Comparison of ENCODE assay signal across 9 cellular contexts in genomic region chr6:105879902-105880547, GRCh38.
DNase-seq lines count a peak whose midpoint lies in the region; ATAC-seq, FAIRE-seq and TF ChIP-seq lines count a peak whose summit lies in the region.
"Had no signal": no experiment of that assay in that cellular context is flagged by ENCODE, and none has a peak within 500 bp of the region (broad histone marks: within the 10 kb centered on the region; RNA-seq: fewer than 3 reads in every experiment).

No MANE protein-coding gene starts in this region.

- no peak for DNase-seq in activated CD8-positive, alpha-beta memory T cell treated with anti-CD3 and anti-CD28 coated beads, Interleukin-2, amount 10 ng/mL, durations not matched to agents 7 days and 5 days
- no peak for DNase-seq in activated CD8-positive, alpha-beta memory T cell treated with anti-CD3 and anti-CD28 coated beads for 24 hours
- DNase-seq in SKM-1 (lab: John Stamatoyannopoulos, UW; ENCODE audit: unreplicated experiment), result peak; percentile 75
- DNase-seq in immature natural killer cell, result no peak
- peak in 1 of 2 donors; percentile 41 for DNase-seq in tibial nerve (ENCODE audit: low spot score in 2 of 2)
- DNase-seq in dermis blood vessel endothelial cell, result no peak
- no peak for DNase-seq in RCC 7860 (ENCODE audit: low spot score)
- DNase-seq in NCI-H748 (lab: John Stamatoyannopoulos, UW; ENCODE audit: unreplicated experiment), result no peak

- H3K4me3 Mint-ChIP-seq in activated CD8-positive, alpha-beta memory T cell treated with anti-CD3 and anti-CD28 coated beads, Interleukin-2, amount 10 ng/mL, durations not matched to agents 7 days and 5 days, result peak overlapping the region; percentile 45
- H3K4me3 Mint-ChIP-seq in immature natural killer cell, result peak overlapping the region in 3 of 5 donors; percentile 16 to 58 (median 50)

- peak; percentile 87 to 92 for TF ChIP-seq EP300 in tibial nerve (IDR thresholded peaks at IDR 0.05)

- H3K36me3 ChIP-seq in tibial nerve, result no peaks in the 10 kb centered on the region

- H3K36me3 Mint-ChIP-seq in activated CD8-positive, alpha-beta memory T cell treated with anti-CD3 and anti-CD28 coated beads, Interleukin-2, amount 10 ng/mL, durations not matched to agents 7 days and 5 days, result peaks cover 22% of the 10 kb centered on the region
- no peaks in the 10 kb centered on the region for H3K36me3 Mint-ChIP-seq in immature natural killer cell

- peaks cover 41% of the 10 kb centered on the region for H3K4me1 Mint-ChIP-seq in activated CD8-positive, alpha-beta memory T cell treated with anti-CD3 and anti-CD28 coated beads, Interleukin-2, amount 10 ng/mL, durations not matched to agents 7 days and 5 days
- H3K4me1 Mint-ChIP-seq in immature natural killer cell, result peaks cover 7 to 10% of the 10 kb centered on the region in 2 donors

- no peak overlapping the region for H3K4me3 ChIP-seq in tibial nerve

- WGBS in tibial nerve, 2 donors, result 71 to 85% methylated on average over 13 of the region's 13 CpGs

- CTCF ChIA-PET in activated CD8-positive, alpha-beta memory T cell treated with anti-CD3 and anti-CD28 coated beads, Interleukin-2, amount 10 ng/mL, durations not matched to agents 7 days and 5 days (lab: Charles Lee), result interaction anchor here (0.6 to 1.1 kb wide), 4 partner anchors 14 to 463 kb away, joined by 3 read pairs; no protein-coding TSS in a partner anchor

- H3K9me3 Mint-ChIP-seq in activated CD8-positive, alpha-beta memory T cell treated with anti-CD3 and anti-CD28 coated beads, Interleukin-2, amount 10 ng/mL, durations not matched to agents 7 days and 5 days (ENCODE audit: low read depth), result peaks cover 4% of the 10 kb centered on the region
- H3K9me3 Mint-ChIP-seq in immature natural killer cell, result peaks cover 0 to 2% (median 0%) of the 10 kb centered on the region in 6 donors
- H3K9me3 Mint-ChIP-seq: nephron had no signal

- H3K4me1 ChIP-seq in tibial nerve, result no peaks in the 10 kb centered on the region

- H3K27ac ChIP-seq in tibial nerve, result peak overlapping the region in 1 of 4 donors; percentile 20

- no peak for FAIRE-seq in RCC 7860 (lab: Jason Lieb, UNC)

- H3K9me3 ChIP-seq in tibial nerve, result no peaks in the 10 kb centered on the region

- H3K27me3 Mint-ChIP-seq in activated CD8-positive, alpha-beta memory T cell treated with anti-CD3 and anti-CD28 coated beads, Interleukin-2, amount 10 ng/mL, durations not matched to agents 7 days and 5 days, result peaks cover 14% of the 10 kb centered on the region
- peaks cover 9 to 17% (median 16%) of the 10 kb centered on the region in 3 donors for H3K27me3 Mint-ChIP-seq in immature natural killer cell (ENCODE audit: low read depth in 3 of 3)

- no peak for TF ChIP-seq POLR2A in tibial nerve (IDR thresholded peaks at IDR 0.05)

- TF ChIP-seq CTCF in tibial nerve (IDR thresholded peaks at IDR 0.05), result no peak

- peak overlapping the region; percentile 25 for H3K27ac Mint-ChIP-seq in activated CD8-positive, alpha-beta memory T cell treated with anti-CD3 and anti-CD28 coated beads, Interleukin-2, amount 10 ng/mL, durations not matched to agents 7 days and 5 days
- peak overlapping the region in 1 of 6 donors; percentile 61 for H3K27ac Mint-ChIP-seq in immature natural killer cell
- H3K27ac Mint-ChIP-seq: nephron had no signal

- no peaks in the 10 kb centered on the region for H3K27me3 ChIP-seq in tibial nerve

- ATAC-seq in activated CD8-positive, alpha-beta memory T cell treated with anti-CD3 and anti-CD28 coated beads, Interleukin-2, amount 10 ng/mL, durations not matched to agents 7 days and 5 days, result peak; percentile 63
